Comparison of ENCODE assay signal across 10 cellular contexts in the genomic region with DNA sequence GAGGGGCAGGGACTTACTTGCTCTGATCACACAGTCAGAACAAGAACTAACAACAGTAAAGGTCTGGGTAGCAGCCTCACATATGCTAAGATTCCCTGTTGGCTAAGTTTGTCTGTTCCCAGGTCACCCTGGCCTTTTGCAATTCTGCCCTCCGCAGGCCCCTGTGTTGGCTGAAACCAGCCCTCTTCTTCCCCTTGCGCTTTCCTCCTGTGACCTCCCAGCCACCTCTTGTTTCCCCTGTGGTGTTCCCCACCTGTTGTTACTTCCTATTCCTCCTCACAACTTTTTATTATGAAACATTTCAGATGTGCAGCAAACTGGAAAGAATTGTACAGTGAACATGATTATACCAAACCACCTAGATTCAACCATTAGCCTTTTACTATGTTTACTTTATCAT. TPM values are rescaled to one million over a fixed set of nuclear protein-coding genes. Genes with fewer than 3 reads are reported as not detected.
DNase-seq lines count a peak whose midpoint lies in the region; ATAC-seq and TF ChIP-seq lines count a peak whose summit lies in the region.
"Had no signal": no experiment of that assay in that cellular context is flagged by ENCODE, and none has a peak within 500 bp of the region (broad histone marks: within the 10 kb centered on the region; RNA-seq: fewer than 3 reads in every experiment).

No MANE protein-coding gene starts in this region.

- peaks cover 99% of the 10 kb centered on the region for H3K79me2 ChIP-seq in osteoblast (ENCODE audit: insufficient read depth, low read length)

- no peak overlapping the region for H3K4me3 ChIP-seq in osteoblast (ENCODE audit: insufficient read depth, low read length)

- no peaks in the 10 kb centered on the region for H3K9me3 Mint-ChIP-seq in activated T-helper 2 cell treated with anti-CD3 and anti-CD28 coated beads, Interferon-gamma antibody, Interleukin-2, Interleukin-4, amounts not matched to agents 10 μg/mL and 5 μg/mL and 100 μg/mL, durations not matched to agents 14 hours and 24 hours and 36 hours
- H3K9me3 Mint-ChIP-seq in T-helper 2 cell treated with Interferon-gamma antibody and Interleukin-4, amounts not matched to agents 5 μg/mL and 100 μg/mL, for 36 hours = no peaks in the 10 kb centered on the region
- H3K9me3 Mint-ChIP-seq: activated naive CD4-positive, alpha-beta T cell treated with anti-CD3 and anti-CD28 coated beads, Interleukin-2, amount 50 U/mL, for 72 hours had no signal

- intact Hi-C loops in activated T-helper 2 cell treated with anti-CD3 and anti-CD28 coated beads, Interferon-gamma antibody, Interleukin-2, Interleukin-4, amounts not matched to agents 10 μg/mL and 5 μg/mL and 100 μg/mL, durations not matched to agents 14 hours and 24 hours and 36 hours (cut with micrococcal nuclease) = no loop called here

- H3K36me3 Mint-ChIP-seq in activated T-helper 2 cell treated with anti-CD3 and anti-CD28 coated beads, Interferon-gamma antibody, Interleukin-2, Interleukin-4, amounts not matched to agents 10 μg/mL and 5 μg/mL and 100 μg/mL, durations not matched to agents 14 hours and 24 hours and 36 hours (ENCODE audit: low read depth) = peaks cover 9% of the 10 kb centered on the region
- peaks cover under 1% of the 10 kb centered on the region for H3K36me3 Mint-ChIP-seq in T-helper 2 cell treated with Interferon-gamma antibody and Interleukin-4, amounts not matched to agents 5 μg/mL and 100 μg/mL, for 36 hours (ENCODE audit: low read depth)

- peak overlapping the region; percentile 13 for H3K27ac Mint-ChIP-seq in activated T-helper 2 cell treated with anti-CD3 and anti-CD28 coated beads, Interferon-gamma antibody, Interleukin-2, Interleukin-4, amounts not matched to agents 10 μg/mL and 5 μg/mL and 100 μg/mL, durations not matched to agents 14 hours and 24 hours and 36 hours
- no peak overlapping the region for H3K27ac Mint-ChIP-seq in T-helper 2 cell treated with Interferon-gamma antibody and Interleukin-4, amounts not matched to agents 5 μg/mL and 100 μg/mL, for 36 hours

- peak overlapping the region; percentile 96 for H3K27ac ChIP-seq in osteoblast (ENCODE audit: low read depth, low read length)

- peaks cover 63% of the 10 kb centered on the region for H3K4me1 ChIP-seq in osteoblast (ENCODE audit: insufficient read depth, low read length)

- no peak for TF ChIP-seq CTCF in osteoblast (IDR thresholded peaks at IDR 0.05; ENCODE audit: extremely low read depth, low read depth, low read length)

- H3K4me1 Mint-ChIP-seq in activated T-helper 2 cell treated with anti-CD3 and anti-CD28 coated beads, Interferon-gamma antibody, Interleukin-2, Interleukin-4, amounts not matched to agents 10 μg/mL and 5 μg/mL and 100 μg/mL, durations not matched to agents 14 hours and 24 hours and 36 hours (ENCODE audit: low read depth) = peaks cover 80% of the 10 kb centered on the region
- H3K4me1 Mint-ChIP-seq in T-helper 2 cell treated with Interferon-gamma antibody and Interleukin-4, amounts not matched to agents 5 μg/mL and 100 μg/mL, for 36 hours (ENCODE audit: low read depth) = peaks cover 70% of the 10 kb centered on the region

- ATAC-seq in GM19467 (IDR thresholded peaks at IDR 0.05; ENCODE audit: unreplicated experiment) (peak; percentile 64), HG03159 (IDR thresholded peaks at IDR 0.05; ENCODE audit: unreplicated experiment) (peak; percentile 49)

- H3K4me3 Mint-ChIP-seq in activated T-helper 2 cell treated with anti-CD3 and anti-CD28 coated beads, Interferon-gamma antibody, Interleukin-2, Interleukin-4, amounts not matched to agents 10 μg/mL and 5 μg/mL and 100 μg/mL, durations not matched to agents 14 hours and 24 hours and 36 hours (ENCODE audit: low read depth) = no peak overlapping the region
- no peak overlapping the region for H3K4me3 Mint-ChIP-seq in T-helper 2 cell treated with Interferon-gamma antibody and Interleukin-4, amounts not matched to agents 5 μg/mL and 100 μg/mL, for 36 hours

- H4K20me1 ChIP-seq in osteoblast (ENCODE audit: insufficient read depth, low read length) = peaks cover 65% of the 10 kb centered on the region

- H3K27me3 ChIP-seq in osteoblast (ENCODE audit: insufficient read depth, low read length) = no peaks in the 10 kb centered on the region

- DNase-seq in activated T-helper 2 cell treated with anti-CD3 and anti-CD28 coated beads, Interferon-gamma antibody, Interleukin-2, Interleukin-4, amounts not matched to agents 10 μg/mL and 5 μg/mL and 100 μg/mL, durations not matched to agents 14 hours and 24 hours and 36 hours (ENCODE audit: low spot score) = no peak
- no peak for DNase-seq in osteoblast (ENCODE audit: insufficient read length, low spot score, missing footprints)
- DNase-seq in NCI-H2171 (lab: John Stamatoyannopoulos, UW) = no peak
- DNase-seq in T-helper 2 cell treated with Interferon-gamma antibody and Interleukin-4, amounts not matched to agents 5 μg/mL and 100 μg/mL, for 36 hours (ENCODE audit: low spot score) = no peak
- no peak for DNase-seq in nucleus accumbens (lab: John Stamatoyannopoulos, UW)
- DNase-seq: NCI-H345; stimulated activated CD4-positive, alpha-beta T cell treated with anti-CD3 and anti-CD28 coated beads, Interleukin-2, amount 100 ng/mL, for 48 hours had no signal

- no peak overlapping the region for H3K4me2 ChIP-seq in osteoblast (ENCODE audit: insufficient read depth, low read length)

- H2AFZ ChIP-seq in osteoblast (ENCODE audit: low read length) = no peak overlapping the region

- H3K36me3 ChIP-seq in osteoblast (ENCODE audit: insufficient read depth, low read length) = no peaks in the 10 kb centered on the region

- H3K9me3 ChIP-seq in osteoblast (ENCODE audit: low read depth, low read length) = no peaks in the 10 kb centered on the region

- H3K27me3 Mint-ChIP-seq in activated T-helper 2 cell treated with anti-CD3 and anti-CD28 coated beads, Interferon-gamma antibody, Interleukin-2, Interleukin-4, amounts not matched to agents 10 μg/mL and 5 μg/mL and 100 μg/mL, durations not matched to agents 14 hours and 24 hours and 36 hours (ENCODE audit: low read depth) = no peaks in the 10 kb centered on the region
- no peaks in the 10 kb centered on the region for H3K27me3 Mint-ChIP-seq in T-helper 2 cell treated with Interferon-gamma antibody and Interleukin-4, amounts not matched to agents 5 μg/mL and 100 μg/mL, for 36 hours (ENCODE audit: low read depth)

RNA-seq across cellular contexts. Expression of a gene that starts 23.4 kb away (rescaled TPM):
- total RNA-seq in activated T-helper 2 cell treated with anti-CD3 and anti-CD28 coated beads, Interferon-gamma antibody, Interleukin-2, Interleukin-4, amounts not matched to agents 10 μg/mL and 5 μg/mL and 100 μg/mL, durations not matched to agents 14 hours and 24 hours and 36 hours = 92.3 and 98.8 TPM in 2 replicates
- total RNA-seq in osteoblast = 38.0 and 40.1 TPM in 2 replicates
